ENCODE assay signal across 2 cellular contexts in genomic region chr18:10321987-10322386, GRCh38.
TF ChIP-seq lines count a peak whose summit lies in the region.

No MANE protein-coding gene starts in this region.

TF ChIP-seq in IMR-90, 13 proteins besides CTCF, POLR2A, EP300 and RAD21:
- TF ChIP-seq CHD1 (IDR thresholded peaks at IDR 0.05; ENCODE audit: low read depth, low read length), result no peak
- TF ChIP-seq RFX5 (IDR thresholded peaks at IDR 0.05; ENCODE audit: low read depth, low read length), result no peak
- TF ChIP-seq ELK1 (IDR thresholded peaks at IDR 0.05; ENCODE audit: borderline replicate concordance, low read depth, low read length), result no peak
- no peak for TF ChIP-seq RCOR1 (IDR thresholded peaks at IDR 0.05; ENCODE audit: insufficient replicate concordance, low read length)
- no peak for TF ChIP-seq USF2 (IDR thresholded peaks at IDR 0.05; ENCODE audit: low read depth, low read length)
- TF ChIP-seq NFE2L2 (IDR thresholded peaks at IDR 0.05; ENCODE audit: low read depth, low read length), result no peak
- no peak for TF ChIP-seq FOS (IDR thresholded peaks at IDR 0.05; ENCODE audit: low read depth, low read length)
- TF ChIP-seq MXI1 (IDR thresholded peaks at IDR 0.05; ENCODE audit: borderline replicate concordance, low read depth, low read length), result no peak
- TF ChIP-seq MAFK (IDR thresholded peaks at IDR 0.05; ENCODE audit: low read depth, low read length), result no peak
- no peak for TF ChIP-seq SMC3 (IDR thresholded peaks at IDR 0.05; ENCODE audit: low read depth, low read length)
- TF ChIP-seq CEBPB (IDR thresholded peaks at IDR 0.05; ENCODE audit: low read depth, low read length), result no peak
- TF ChIP-seq BHLHE40 (IDR thresholded peaks at IDR 0.05; ENCODE audit: low read depth, low read length), result no peak

TF ChIP-seq in SK-N-SH, 30 proteins besides CTCF, POLR2A, EP300 and RAD21:
- no peak for TF ChIP-seq FOXM1 (IDR thresholded peaks at IDR 0.05; ENCODE audit: low read depth)
- TF ChIP-seq PBX3 (IDR thresholded peaks at IDR 0.05), result no peak
- TF ChIP-seq RFX5 (IDR thresholded peaks at IDR 0.05; ENCODE audit: low read length), result no peak
- TF ChIP-seq RXRA (IDR thresholded peaks at IDR 0.05; ENCODE audit: borderline replicate concordance, low read depth), result no peak
- TF ChIP-seq ZBTB33 (IDR thresholded peaks at IDR 0.05; ENCODE audit: borderline replicate concordance, low read depth), result no peak
- TF ChIP-seq ELF1 (IDR thresholded peaks at IDR 0.05), result no peak
- TF ChIP-seq CHD2 (IDR thresholded peaks at IDR 0.05; ENCODE audit: low read length, partially characterized antibody), result no peak
- TF ChIP-seq REST (IDR thresholded peaks at IDR 0.05; ENCODE audit: low read depth, low read length), result no peak
- no peak for TF ChIP-seq USF1 (IDR thresholded peaks at IDR 0.05; ENCODE audit: borderline replicate concordance, low read depth)
- TF ChIP-seq YY1 (IDR thresholded peaks at IDR 0.05; ENCODE audit: low read depth), result no peak
- TF ChIP-seq NRF1 (IDR thresholded peaks at IDR 0.05; ENCODE audit: low read depth, low read length), result no peak
- TF ChIP-seq TCF12 (IDR thresholded peaks at IDR 0.05), result no peak
- no peak for TF ChIP-seq TEAD4 (IDR thresholded peaks at IDR 0.05; ENCODE audit: borderline replicate concordance, insufficient read depth)
- no peak for TF ChIP-seq NFIC (IDR thresholded peaks at IDR 0.05; ENCODE audit: borderline replicate concordance)
- no peak for TF ChIP-seq USF2 (IDR thresholded peaks at IDR 0.05; ENCODE audit: borderline replicate concordance, low read depth, low read length)
- TF ChIP-seq MAX (IDR thresholded peaks at IDR 0.05; ENCODE audit: low read depth), result no peak
